13 cellular contexts compared by ENCODE assay signal in the genomic region with DNA sequence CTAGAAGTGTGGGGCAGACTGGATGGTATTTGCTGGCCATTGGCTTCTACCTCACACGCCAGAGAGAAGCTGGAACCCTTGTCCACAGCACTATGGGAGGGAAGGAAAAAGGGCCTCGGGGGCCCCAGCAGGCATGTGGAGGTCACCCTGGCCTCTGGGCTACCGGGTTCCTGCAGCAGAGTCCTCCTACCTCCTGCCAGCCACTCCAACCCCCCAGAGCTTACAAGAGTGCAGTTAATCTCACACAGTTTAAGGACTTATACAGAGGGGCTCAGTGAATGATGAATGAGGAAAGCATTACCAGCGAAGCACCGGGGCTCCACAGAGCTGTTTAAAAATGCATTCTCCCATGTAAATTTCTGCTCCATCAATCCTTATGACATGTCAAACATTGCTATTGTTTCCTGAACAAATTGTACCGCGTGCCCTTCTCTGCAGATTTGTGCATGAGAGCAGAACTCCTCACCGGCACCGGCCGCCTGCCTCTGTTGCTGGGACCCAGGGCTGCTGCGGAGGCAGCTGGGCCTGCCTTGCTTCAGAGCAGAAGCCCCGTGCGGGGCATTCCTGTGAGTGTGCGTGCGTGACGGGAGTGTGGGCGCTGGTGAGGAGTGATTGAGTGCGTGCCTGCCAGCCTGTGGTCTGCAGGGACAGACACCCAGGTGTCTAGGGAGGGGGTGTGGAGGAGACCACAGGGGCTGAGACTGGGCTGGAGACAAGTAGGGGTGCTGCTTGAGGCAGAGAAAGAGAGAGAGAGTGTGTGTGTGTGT. TPM values are rescaled to one million over a fixed set of nuclear protein-coding genes. Genes with fewer than 3 reads are reported as not detected.
DNase-seq lines count a peak whose midpoint lies in the region; ATAC-seq, FAIRE-seq and TF ChIP-seq lines count a peak whose summit lies in the region.
"Had no signal": no experiment of that assay in that cellular context is flagged by ENCODE, and none has a peak within 500 bp of the region (broad histone marks: within the 10 kb centered on the region; RNA-seq: fewer than 3 reads in every experiment).

No MANE protein-coding gene starts in this region.

- H2BK120ac ChIP-seq in H1 (replicated peaks; ENCODE audit: low read depth, low read length), result no peak overlapping the region

- 88% methylated on average over 18 of the region's 18 CpGs; no CpG with 5 or more reads in 1 of the 2 experiments for WGBS in H1 (ENCODE audit: extremely low coverage in 1 of 2, insufficient coverage in 1 of 2, insufficient read length in 1 of 2, insufficient replicate concordance in 2 of 2, low coverage in 1 of 2, low lambda C conversion rate in 2 of 2, missing lambda C conversion rate in 1 of 2), 2 experiments

- H3K4me1 Mint-ChIP-seq in activated CD4-positive, alpha-beta T cell treated with anti-CD3 and anti-CD28 coated beads, Interleukin-2, amount 10 ng/mL, durations not matched to agents 24 days and 14 days, result peaks cover 13% of the 10 kb centered on the region
- peaks cover 20% of the 10 kb centered on the region for H3K4me1 Mint-ChIP-seq in stimulated activated memory B cell treated with anti-CD40 and anti-IgM and Interleukin-4, amounts not matched to agents 10 μg/mL and 1 μg/mL and 100 μg/mL, for 72 hours

- H2BK5ac ChIP-seq in H1 (ENCODE audit: low read depth, low read length), result 0 out of 2 replicates have a peak overlapping the region, but pooled peaks have one; percentile 66

- CTCF ChIA-PET in H1 (lab: Charles Lee; ENCODE audit: partially characterized antibody), result interaction anchor here (0.8 to 2.0 kb wide), 8 partner anchors 9 to 349 kb away, joined by 3 to 9 read pairs (median 3); no protein-coding TSS in a partner anchor

- no peak overlapping the region for H2BK20ac ChIP-seq in H1 (ENCODE audit: low read length)

- TF ChIP-seq EP300 in H1 (IDR thresholded peaks at IDR 0.05; ENCODE audit: borderline replicate concordance in 1 of 2, low read depth in 2 of 2, low read length in 2 of 2), result no peak

- H3K4me2 ChIP-seq in H1 (ENCODE audit: insufficient read depth in 1 of 2, low read depth in 2 of 2, low read length in 2 of 2), result no peak overlapping the region

- no peak overlapping the region; the same call in 1 of the 2 replicates for H2AK5ac ChIP-seq in H1 (ENCODE audit: low read depth, low read length)

- DNase-seq in activated CD4-positive, alpha-beta T cell treated with anti-CD3 and anti-CD28 coated beads, Interleukin-2, amount 10 ng/mL, durations not matched to agents 24 days and 14 days, result peak; percentile 58
- no peak for DNase-seq in activated CD4-positive, alpha-beta T cell treated with anti-CD3 and anti-CD28 coated beads, Interleukin-2, amount 50 U/mL, for 4 hours
- peak; percentile 30 for DNase-seq in NAMALWA (ENCODE audit: low spot score)
- DNase-seq in H1 (ENCODE audit: low read depth in 1 of 2, low spot score in 2 of 2), result no peak
- DNase-seq in omental fat pad (ENCODE audit: low spot score), result no peak
- DNase-seq in HuH-7 (ENCODE audit: low spot score), result no peak
- no peak for DNase-seq in GM12891 (ENCODE audit: insufficient read length, low spot score)
- DNase-seq: activated gamma-delta T cell, NCI-H510A treated with DMSO at 0.1 percent for 48 hours, SHP77, upper lobe of right lung had no signal

- ATAC-seq in stimulated activated memory B cell treated with anti-CD40 and anti-IgM and Interleukin-4, amounts not matched to agents 10 μg/mL and 1 μg/mL and 100 μg/mL, for 72 hours, result peak; percentile 79
- ATAC-seq in omental fat pad (ENCODE audit: low FRiP score), result no peak
- ATAC-seq: upper lobe of right lung had no signal

- H2AFZ ChIP-seq in H1 (ENCODE audit: low read length), result no peak overlapping the region

- H3K4me3 Mint-ChIP-seq in activated CD4-positive, alpha-beta T cell treated with anti-CD3 and anti-CD28 coated beads, Interleukin-2, amount 10 ng/mL, durations not matched to agents 24 days and 14 days, result no peak overlapping the region
- no peak overlapping the region for H3K4me3 Mint-ChIP-seq in stimulated activated memory B cell treated with anti-CD40 and anti-IgM and Interleukin-4, amounts not matched to agents 10 μg/mL and 1 μg/mL and 100 μg/mL, for 72 hours

- H4K20me1 ChIP-seq in H1 (replicated peaks in 1 of 2; ENCODE audit: control insufficient read depth in 1 of 2, insufficient read depth in 2 of 2, low read length in 2 of 2), result no peaks in the 10 kb centered on the region

- H4K8ac ChIP-seq in H1 (ENCODE audit: extremely low read depth, insufficient read depth, low read length), result peak overlapping the region; percentile 11; the same call in 1 of the 2 replicates

- no peak overlapping the region for H3K4ac ChIP-seq in H1 (replicated peaks; ENCODE audit: insufficient read length, low read depth, low read length)

- H2BK12ac ChIP-seq in H1 (ENCODE audit: low read depth, low read length), result 0 out of 2 replicates have a peak overlapping the region, but pooled peaks have one; percentile 60

- H3K27ac ChIP-seq in H1 (ENCODE audit: low read depth, low read length), result no peak overlapping the region
- H3K27ac ChIP-seq: upper lobe of right lung had no signal

- no peak for TF ChIP-seq RAD21 in H1 (IDR thresholded peaks at IDR 0.05 in 1 of 2, conservative IDR thresholded peaks at IDR 0.05 in 1 of 2; ENCODE audit: low read depth in 2 of 2, low read length in 2 of 2)

- H3K9me3 ChIP-seq in H1 (ENCODE audit: insufficient read depth in 2 of 2, low read depth in 1 of 2, low read length in 1 of 2), result no peaks in the 10 kb centered on the region
- H3K9me3 ChIP-seq: upper lobe of right lung had no signal

- no peaks in the 10 kb centered on the region for H3K23me2 ChIP-seq in H1 (ENCODE audit: low read depth, low read length)

- H3K79me2 ChIP-seq in H1 (ENCODE audit: control insufficient read depth in 1 of 2, insufficient read depth in 2 of 2, low read length in 2 of 2), result no peaks in the 10 kb centered on the region

- no peak for TF ChIP-seq CTCF in H1 (IDR thresholded peaks at IDR 0.05; ENCODE audit: control extremely low read depth in 1 of 3, insufficient read depth in 1 of 3, low read depth in 1 of 3, low read length in 3 of 3)
- no peak for TF ChIP-seq CTCF in omental fat pad (IDR thresholded peaks at IDR 0.05)

- H3K27me3 Mint-ChIP-seq in activated CD4-positive, alpha-beta T cell treated with anti-CD3 and anti-CD28 coated beads, Interleukin-2, amount 10 ng/mL, durations not matched to agents 24 days and 14 days, result no peaks in the 10 kb centered on the region
- peaks cover 7% of the 10 kb centered on the region for H3K27me3 Mint-ChIP-seq in stimulated activated memory B cell treated with anti-CD40 and anti-IgM and Interleukin-4, amounts not matched to agents 10 μg/mL and 1 μg/mL and 100 μg/mL, for 72 hours

- H3K36me3 Mint-ChIP-seq in activated CD4-positive, alpha-beta T cell treated with anti-CD3 and anti-CD28 coated beads, Interleukin-2, amount 10 ng/mL, durations not matched to agents 24 days and 14 days (ENCODE audit: low read depth), result no peaks in the 10 kb centered on the region
- H3K36me3 Mint-ChIP-seq in stimulated activated memory B cell treated with anti-CD40 and anti-IgM and Interleukin-4, amounts not matched to agents 10 μg/mL and 1 μg/mL and 100 μg/mL, for 72 hours, result no peaks in the 10 kb centered on the region

- no peak for TF ChIP-seq POLR2A in H1 (IDR thresholded peaks at IDR 0.05; ENCODE audit: control extremely low read depth in 1 of 2, low read depth in 2 of 2, low read length in 2 of 2)
- TF ChIP-seq POLR2A in GM12891 (IDR thresholded peaks at IDR 0.05; ENCODE audit: low read depth, low read length), result no peak

- no peak overlapping the region for H4K5ac ChIP-seq in H1 (ENCODE audit: insufficient read length, low read depth, low read length)

- FAIRE-seq in H1 (lab: Jason Lieb, UNC) (no peak), GM12891 (lab: Jason Lieb, UNC) (no peak)
- FAIRE-seq: colon had no signal

- no peak overlapping the region for H3K27ac Mint-ChIP-seq in activated CD4-positive, alpha-beta T cell treated with anti-CD3 and anti-CD28 coated beads, Interleukin-2, amount 10 ng/mL, durations not matched to agents 24 days and 14 days
- peak overlapping the region; percentile 69 for H3K27ac Mint-ChIP-seq in stimulated activated memory B cell treated with anti-CD40 and anti-IgM and Interleukin-4, amounts not matched to agents 10 μg/mL and 1 μg/mL and 100 μg/mL, for 72 hours

- no peaks in the 10 kb centered on the region for H3K9me3 Mint-ChIP-seq in activated CD4-positive, alpha-beta T cell treated with anti-CD3 and anti-CD28 coated beads, Interleukin-2, amount 10 ng/mL, durations not matched to agents 24 days and 14 days
- H3K9me3 Mint-ChIP-seq in stimulated activated memory B cell treated with anti-CD40 and anti-IgM and Interleukin-4, amounts not matched to agents 10 μg/mL and 1 μg/mL and 100 μg/mL, for 72 hours, result no peaks in the 10 kb centered on the region

- no peak overlapping the region for H3K23ac ChIP-seq in H1 (ENCODE audit: insufficient read length)

- H3K9ac ChIP-seq in H1 (replicated peaks in 1 of 4; ENCODE audit: extremely low read depth in 1 of 4, low read depth in 3 of 4, low read length in 3 of 4), result no peak overlapping the region

- no peak overlapping the region for H3K4me3 ChIP-seq in H1 (ENCODE audit: extremely low read depth in 1 of 4, insufficient read depth in 2 of 4, low read depth in 3 of 4, low read length in 4 of 4)
- H3K4me3 ChIP-seq: upper lobe of right lung had no signal

- H3K36me3 ChIP-seq in H1 (ENCODE audit: control insufficient read depth in 2 of 4, insufficient read depth in 4 of 4, low read length in 3 of 4), result no peaks in the 10 kb centered on the region
- H3K36me3 ChIP-seq: upper lobe of right lung had no signal

- intact Hi-C loops in activated CD4-positive, alpha-beta T cell treated with anti-CD3 and anti-CD28 coated beads, Interleukin-2, amount 10 ng/mL, durations not matched to agents 24 days and 14 days (cut with micrococcal nuclease), result no loop called here

- 0 out of 2 replicates have a peak overlapping the region, but pooled peaks have one; percentile 46 for H2BK15ac ChIP-seq in H1 (ENCODE audit: low read length)

- H3K79me1 ChIP-seq in H1 (ENCODE audit: low read depth, low read length), result no peaks in the 10 kb centered on the region

- POLR2A ChIA-PET in H1 (lab: Charles Lee; ENCODE audit: partially characterized antibody), result interaction anchor here (0.6 kb wide), 1 partner anchor 29 kb away, joined by 3 read pairs; no protein-coding TSS in a partner anchor

- no peak overlapping the region for H3K14ac ChIP-seq in H1 (ENCODE audit: insufficient read length)

- H3K56ac ChIP-seq in H1 (replicated peaks; ENCODE audit: insufficient read length, low read depth, low read length), result no peak overlapping the region

- no peak overlapping the region for H3K18ac ChIP-seq in H1 (ENCODE audit: extremely low read depth, low read length)

- H3K27me3 ChIP-seq in H1 (replicated peaks in 1 of 4; ENCODE audit: control insufficient read depth in 3 of 4, extremely low read depth in 1 of 4, insufficient read depth in 3 of 4, low read length in 3 of 4), result no peaks in the 10 kb centered on the region; a peak in 1 of 7 replicates
- H3K27me3 ChIP-seq: upper lobe of right lung had no signal

- peaks cover 5 to 10% (median 8%) of the 10 kb centered on the region in 4 experiments for H3K4me1 ChIP-seq in H1 (replicated peaks in 1 of 4; ENCODE audit: control insufficient read depth in 3 of 4, insufficient read depth in 4 of 4, low read length in 3 of 4)
- H3K4me1 ChIP-seq: upper lobe of right lung had no signal

- H4K91ac ChIP-seq in H1 (replicated peaks; ENCODE audit: insufficient read length, low read length), result no peak overlapping the region

RNA-seq across cellular contexts. Expression of a gene that starts 52.8 kb away (rescaled TPM):
- 0.26 and 0.33 TPM in 2 replicates for total RNA-seq in activated CD4-positive, alpha-beta T cell treated with anti-CD3 and anti-CD28 coated beads, Interleukin-2, amount 10 ng/mL, durations not matched to agents 24 days and 14 days
- total RNA-seq in H1 (2021; fragmentation: NEBNext Ultra II Directional; extraction: Animal tissue kit (Norgen Biotek cat#: 25700)), result 0.48 and 0.73 TPM in 2 replicates
- 0.71 and 1.4 TPM in 2 replicates for polyA plus RNA-seq in H1 (2011; rRNA removed)
- 0.93 TPM for polyA plus RNA-seq in H1 (2011; cell fraction: cytosol; rRNA removed)
- polyA plus RNA-seq in H1 (2011; cell fraction: nucleus; rRNA removed), result 1.3 TPM
- polyA plus RNA-seq in H1 (2012, experiment 1 of 2), result 0.64 to 1.1 TPM (median 0.87 TPM) in 4 replicates
- polyA plus RNA-seq in H1 (2012, experiment 2 of 2), result 0.84 TPM
- polyA plus RNA-seq in H1 (2013, experiment 1 of 2), result 0.51 TPM
- polyA plus RNA-seq in H1 (2013, experiment 2 of 2), result 0.61 TPM
- polyA minus RNA-seq in H1 (2011; rRNA and poly(A)+ RNA removed), result 0.76 and 1.7 TPM in 2 replicates
- polyA minus RNA-seq in H1 (2011; cell fraction: cytosol; rRNA and poly(A)+ RNA removed), result 0.51 TPM
- 1.4 TPM for polyA minus RNA-seq in H1 (2011; cell fraction: nucleus; rRNA and poly(A)+ RNA removed)
- total RNA-seq in omental fat pad, result under 1 TPM; 0.16 to 0.56 (median 0.31) TPM
- polyA plus RNA-seq in GM12891 (2012; ENCODE audit: low read depth, missing spikeins), result 0.04 TPM

Comparison
In these comparisons a context has a peak if more than half of its experiments do, and no peak if none do; other contexts are left out.
1. DNase-seq: peak in activated CD4-positive, alpha-beta T cell treated with anti-CD3 and anti-CD28 coated beads, Interleukin-2, amount 10 ng/mL, durations not matched to agents 24 days and 14 days (single experiment) and NAMALWA (single experiment); none in activated CD4-positive, alpha-beta T cell treated with anti-CD3 and anti-CD28 coated beads, Interleukin-2, amount 50 U/mL, for 4 hours (0 of 2), H1 (0 of 2), omental fat pad (single experiment), HuH-7 (single experiment) and GM12891 (single experiment).